22 cellular contexts compared by ENCODE assay signal in genomic region chr20:16299892-16300291, GRCh38.
"Had no signal": no experiment of that assay in that cellular context is flagged by ENCODE, and none has a peak within 500 bp of the region (broad histone marks: within the 10 kb centered on the region; RNA-seq: fewer than 3 reads in every experiment).

No MANE protein-coding gene starts in this region.

- ATAC-seq: effector memory CD8-positive, alpha-beta T cell; foreskin keratinocyte; gastroesophageal sphincter; heart left ventricle; left lobe of liver; naive thymus-derived CD4-positive, alpha-beta T cell; sciatic nerve; stimulated activated effector memory CD8-positive, alpha-beta T cell treated with anti-CD3 and anti-CD28 coated beads, Interleukin-12 subunit alpha, Interleukin-12 subunit beta, amount 100 ng/mL, for 72 hours had no signal

- H3K4me1 ChIP-seq: foreskin keratinocyte, gastroesophageal sphincter, heart left ventricle, neural progenitor cell, parathyroid adenoma, stomach, thyroid gland had no signal

- H2AFZ ChIP-seq: hepatocyte, neural progenitor cell, parathyroid adenoma had no signal

- FAIRE-seq: endometrium, kidney, urothelium cell line had no signal

- H3K9me3 ChIP-seq: thyroid gland had no signal

- H3K9ac ChIP-seq: neural progenitor cell, parathyroid adenoma had no signal

- H3K27ac ChIP-seq: foreskin keratinocyte, gastroesophageal sphincter, heart left ventricle, hepatocyte, neural progenitor cell, parathyroid adenoma, stomach, thyroid gland had no signal

- H3K79me2 ChIP-seq: hepatocyte, parathyroid adenoma had no signal

- DNase-seq: cortex of kidney; effector memory CD8-positive, alpha-beta T cell; foreskin keratinocyte; heart left ventricle; kidney; mesendoderm; midbrain; naive thymus-derived CD4-positive, alpha-beta T cell; stimulated activated CD4-positive, alpha-beta T cell treated with anti-CD3 and anti-CD28 coated beads, Interleukin-2, amount 100 ng/mL, for 24 hours; stimulated activated CD4-positive, alpha-beta T cell treated with anti-CD3 and anti-CD28 coated beads, Interleukin-4, amount 100 ng/mL, for 24 hours; stimulated activated naive CD4-positive, alpha-beta T cell treated with Interleukin-2 at 50 U/mL for 16 hours; stomach; thyroid gland had no signal

- H3K27me3 ChIP-seq: foreskin keratinocyte, gastroesophageal sphincter, heart left ventricle, hepatocyte, neural progenitor cell, stomach, thyroid gland had no signal

- H3K4me2 ChIP-seq: hepatocyte, neural progenitor cell had no signal

- H3K4me3 ChIP-seq: gastroesophageal sphincter, heart left ventricle, hepatocyte, neural progenitor cell, stomach, thyroid gland had no signal

- H3K36me3 ChIP-seq: thyroid gland had no signal
